ENCODE assay signal across 26 cellular contexts in genomic region chr7:141600607-141601006, GRCh38.
"Had no signal": no experiment of that assay in that cellular context is flagged by ENCODE, and none has a peak within 500 bp of the region (broad histone marks: within the 10 kb centered on the region; RNA-seq: fewer than 3 reads in every experiment).

No MANE protein-coding gene starts in this region.

- H3K27ac Mint-ChIP-seq: progenitor cell of endocrine pancreas; stimulated activated memory B cell treated with anti-CD40 and anti-IgM and Interleukin-4, amounts not matched to agents 10 μg/mL and 1 μg/mL and 100 μg/mL, for 72 hours; stimulated activated naive CD8-positive, alpha-beta T cell treated with anti-CD3 and anti-CD28 coated beads, Interleukin-15, amount 100 ng/mL, for 72 hours had no signal

- H3K9me3 Mint-ChIP-seq: naive thymus-derived CD8-positive, alpha-beta T cell; stimulated activated memory B cell treated with anti-CD40 and anti-IgM and Interleukin-4, amounts not matched to agents 10 μg/mL and 1 μg/mL and 100 μg/mL, for 72 hours; stimulated activated naive CD8-positive, alpha-beta T cell treated with anti-CD3 and anti-CD28 coated beads, Interleukin-15, amount 100 ng/mL, for 72 hours had no signal

- H3K27me3 ChIP-seq: left lung, ovary, right atrium auricular region, right lobe of liver, testis, thyroid gland, transverse colon, upper lobe of left lung, vagina had no signal

- H3K4me1 ChIP-seq: left lung, lower lobe of right lung, right atrium auricular region, testis, thyroid gland, transverse colon, upper lobe of left lung, vagina had no signal

- H3K4me2 ChIP-seq: smooth muscle cell had no signal

- H3K4me3 ChIP-seq: left lung, lower lobe of right lung, ovary, right atrium auricular region, right lobe of liver, smooth muscle cell, testis, thyroid gland, transverse colon, upper lobe of left lung, vagina had no signal

- H3K27ac ChIP-seq: left lung, lower lobe of right lung, ovary, right atrium auricular region, testis, thyroid gland, transverse colon, upper lobe of left lung, vagina had no signal

- FAIRE-seq: keratinocyte had no signal

- H3K36me3 ChIP-seq: ovary, right atrium auricular region, right lobe of liver, thyroid gland, transverse colon had no signal

- DNase-seq: hippocampal formation; kidney glomerular epithelial cell; left cardiac atrium; left lung; lower lobe of right lung; mammary epithelial cell; mesenchymal stem cell; naive thymus-derived CD8-positive, alpha-beta T cell; ovary; right lobe of liver; stimulated activated CD4-positive, alpha-beta T cell treated with anti-CD3 and anti-CD28 coated beads, Interleukin-1b, Interleukin-23, amount 100 ng/mL, for 48 hours; stimulated activated CD4-positive, alpha-beta T cell treated with anti-CD3 and anti-CD28 coated beads, Interleukin-2, amount 100 ng/mL, for 48 hours; stimulated activated CD4-positive, alpha-beta T cell treated with anti-CD3 and anti-CD28 coated beads, Interleukin-4, amount 100 ng/mL, for 4 hours; stimulated activated CD8-positive, alpha-beta memory T cell treated with anti-CD3 and anti-CD28 coated beads, Interleukin-4, amount 100 ng/mL, for 48 hours; stimulated activated naive CD4-positive, alpha-beta T cell treated with Interleukin-2 at 50 U/mL for 16 hours; stimulated activated naive CD8-positive, alpha-beta T cell treated with anti-CD3 and anti-CD28 coated beads, Interleukin-15, amount 100 ng/mL, for 72 hours; testis; thyroid gland; transverse colon; upper lobe of left lung had no signal

- H3K4me1 Mint-ChIP-seq: stimulated activated memory B cell treated with anti-CD40 and anti-IgM and Interleukin-4, amounts not matched to agents 10 μg/mL and 1 μg/mL and 100 μg/mL, for 72 hours; stimulated activated naive CD8-positive, alpha-beta T cell treated with anti-CD3 and anti-CD28 coated beads, Interleukin-15, amount 100 ng/mL, for 72 hours had no signal

- ATAC-seq: left lung; lower lobe of right lung; naive thymus-derived CD8-positive, alpha-beta T cell; stimulated activated memory B cell treated with anti-CD40 and anti-IgM and Interleukin-4, amounts not matched to agents 10 μg/mL and 1 μg/mL and 100 μg/mL, for 72 hours; stimulated activated naive CD8-positive, alpha-beta T cell treated with anti-CD3 and anti-CD28 coated beads, Interleukin-15, amount 100 ng/mL, for 72 hours had no signal

- H3K27me3 Mint-ChIP-seq: naive thymus-derived CD8-positive, alpha-beta T cell; progenitor cell of endocrine pancreas; stimulated activated memory B cell treated with anti-CD40 and anti-IgM and Interleukin-4, amounts not matched to agents 10 μg/mL and 1 μg/mL and 100 μg/mL, for 72 hours; stimulated activated naive CD8-positive, alpha-beta T cell treated with anti-CD3 and anti-CD28 coated beads, Interleukin-15, amount 100 ng/mL, for 72 hours had no signal

- H3K4me3 Mint-ChIP-seq: naive thymus-derived CD8-positive, alpha-beta T cell; stimulated activated memory B cell treated with anti-CD40 and anti-IgM and Interleukin-4, amounts not matched to agents 10 μg/mL and 1 μg/mL and 100 μg/mL, for 72 hours; stimulated activated naive CD8-positive, alpha-beta T cell treated with anti-CD3 and anti-CD28 coated beads, Interleukin-15, amount 100 ng/mL, for 72 hours had no signal

- H3K9me3 ChIP-seq: left lung, lower lobe of right lung, ovary, right atrium auricular region, right lobe of liver, testis, thyroid gland, transverse colon, upper lobe of left lung, vagina had no signal
